In genomic region chr4:28548549-28548948, GRCh38 we compare ENCODE assay signal across 18 cellular contexts.
"Had no signal": no experiment of that assay in that cellular context is flagged by ENCODE, and none has a peak within 500 bp of the region (broad histone marks: within the 10 kb centered on the region; RNA-seq: fewer than 3 reads in every experiment).

No MANE protein-coding gene starts in this region.

- H3K4me3 ChIP-seq: dorsolateral prefrontal cortex, gastroesophageal sphincter, sigmoid colon, spleen had no signal

- H3K27ac Mint-ChIP-seq: activated B cell treated with CpG ODN at 0.5 μM for 24 hours; activated CD4-positive, alpha-beta memory T cell treated with anti-CD3 and anti-CD28 coated beads, Interleukin-2, amount 10 ng/mL, durations not matched to agents 7 days and 5 days; activated CD8-positive, alpha-beta memory T cell treated with anti-CD3 and anti-CD28 coated beads, Interleukin-2, amount 10 ng/mL, durations not matched to agents 7 days and 5 days; activated T-helper 2 cell treated with anti-CD3 and anti-CD28 coated beads, Interferon-gamma antibody, Interleukin-2, Interleukin-4, amounts not matched to agents 10 μg/mL and 5 μg/mL and 100 μg/mL, durations not matched to agents 14 hours and 24 hours and 36 hours; brain; naive thymus-derived CD8-positive, alpha-beta T cell; stimulated activated naive B cell treated with anti-CD40 and anti-IgM and Interleukin-4, amounts not matched to agents 10 μg/mL and 1 μg/mL and 100 μg/mL, for 72 hours had no signal

- H3K4me3 Mint-ChIP-seq: activated B cell treated with CpG ODN at 0.5 μM for 24 hours; activated CD4-positive, alpha-beta memory T cell treated with anti-CD3 and anti-CD28 coated beads, Interleukin-2, amount 10 ng/mL, durations not matched to agents 7 days and 5 days; activated CD8-positive, alpha-beta memory T cell treated with anti-CD3 and anti-CD28 coated beads, Interleukin-2, amount 10 ng/mL, durations not matched to agents 7 days and 5 days; brain; naive thymus-derived CD8-positive, alpha-beta T cell; stimulated activated naive B cell treated with anti-CD40 and anti-IgM and Interleukin-4, amounts not matched to agents 10 μg/mL and 1 μg/mL and 100 μg/mL, for 72 hours had no signal

- H3K79me2 ChIP-seq: parathyroid adenoma had no signal

- H2AFZ ChIP-seq: parathyroid adenoma had no signal

- H3K9me3 ChIP-seq: gastroesophageal sphincter, heart left ventricle, sigmoid colon had no signal

- H3K9ac ChIP-seq: parathyroid adenoma had no signal

- H3K27me3 ChIP-seq: dorsolateral prefrontal cortex, gastroesophageal sphincter, heart left ventricle, sigmoid colon, spleen had no signal

- H3K27me3 Mint-ChIP-seq: activated B cell treated with CpG ODN at 0.5 μM for 24 hours; activated CD4-positive, alpha-beta memory T cell treated with anti-CD3 and anti-CD28 coated beads, Interleukin-2, amount 10 ng/mL, durations not matched to agents 7 days and 5 days; activated CD8-positive, alpha-beta memory T cell treated with anti-CD3 and anti-CD28 coated beads, Interleukin-2, amount 10 ng/mL, durations not matched to agents 7 days and 5 days; brain; naive thymus-derived CD8-positive, alpha-beta T cell; stimulated activated naive B cell treated with anti-CD40 and anti-IgM and Interleukin-4, amounts not matched to agents 10 μg/mL and 1 μg/mL and 100 μg/mL, for 72 hours had no signal

- H3K27ac ChIP-seq: dorsolateral prefrontal cortex, gastroesophageal sphincter, heart left ventricle, parathyroid adenoma, sigmoid colon, spleen had no signal

- ATAC-seq: activated CD8-positive, alpha-beta memory T cell treated with anti-CD3 and anti-CD28 coated beads, Interleukin-2, amount 10 ng/mL, durations not matched to agents 7 days and 5 days; gastroesophageal sphincter; heart left ventricle; naive thymus-derived CD8-positive, alpha-beta T cell; stimulated activated naive B cell treated with anti-CD40 and anti-IgM and Interleukin-4, amounts not matched to agents 10 μg/mL and 1 μg/mL and 100 μg/mL, for 72 hours had no signal

- H3K36me3 Mint-ChIP-seq: activated CD8-positive, alpha-beta memory T cell treated with anti-CD3 and anti-CD28 coated beads, Interleukin-2, amount 10 ng/mL, durations not matched to agents 7 days and 5 days; brain; naive thymus-derived CD8-positive, alpha-beta T cell; stimulated activated naive B cell treated with anti-CD40 and anti-IgM and Interleukin-4, amounts not matched to agents 10 μg/mL and 1 μg/mL and 100 μg/mL, for 72 hours had no signal

- H3K4me1 Mint-ChIP-seq: activated B cell treated with CpG ODN at 0.5 μM for 24 hours; activated CD4-positive, alpha-beta memory T cell treated with anti-CD3 and anti-CD28 coated beads, Interleukin-2, amount 10 ng/mL, durations not matched to agents 7 days and 5 days; activated CD8-positive, alpha-beta memory T cell treated with anti-CD3 and anti-CD28 coated beads, Interleukin-2, amount 10 ng/mL, durations not matched to agents 7 days and 5 days; brain; naive thymus-derived CD8-positive, alpha-beta T cell; stimulated activated naive B cell treated with anti-CD40 and anti-IgM and Interleukin-4, amounts not matched to agents 10 μg/mL and 1 μg/mL and 100 μg/mL, for 72 hours had no signal

- DNase-seq: activated B cell treated with CpG ODN at 0.5 μM for 24 hours; activated CD4-positive, alpha-beta memory T cell treated with anti-CD3 and anti-CD28 coated beads, Interleukin-2, amount 10 ng/mL, durations not matched to agents 7 days and 5 days; activated CD4-positive, alpha-beta T cell treated with anti-CD3 and anti-CD28 coated beads for 4 hours; activated CD8-positive, alpha-beta memory T cell treated with anti-CD3 and anti-CD28 coated beads, Interleukin-2, amount 10 ng/mL, durations not matched to agents 7 days and 5 days; activated naive CD4-positive, alpha-beta T cell treated with Interleukin-2 at 50 U/mL for 16 hours; activated T-cell treated with anti-CD3 and anti-CD28 coated beads, Interleukin-2, amount 50 U/mL, for 1 hour; central memory CD4-positive, alpha-beta T cell; dorsolateral prefrontal cortex; heart left ventricle; naive thymus-derived CD8-positive, alpha-beta T cell; sigmoid colon; spleen; stimulated activated naive B cell treated with anti-CD40 and anti-IgM and Interleukin-4, amounts not matched to agents 10 μg/mL and 1 μg/mL and 100 μg/mL, for 72 hours; T-helper 2 cell had no signal

- H3K4me1 ChIP-seq: gastroesophageal sphincter, heart left ventricle, parathyroid adenoma, sigmoid colon, spleen had no signal

- H3K36me3 ChIP-seq: gastroesophageal sphincter, heart left ventricle, sigmoid colon, spleen had no signal
